Comparison of ENCODE assay signal across 9 cellular contexts in genomic region chr6:33781105-33781975, GRCh38. TPM values are rescaled to one million over a fixed set of nuclear protein-coding genes. Genes with fewer than 3 reads are reported as not detected.
A peak's percentile ranks its signal among the peaks of the same experiment; 100 is the strongest.
DNase-seq lines count a peak whose midpoint lies in the region; ATAC-seq and TF ChIP-seq lines count a peak whose summit lies in the region.
"Had no signal": no experiment of that assay in that cellular context is flagged by ENCODE, and none has a peak within 500 bp of the region (broad histone marks: within the 10 kb centered on the region; RNA-seq: fewer than 3 reads in every experiment).

No MANE protein-coding gene starts in this region.

- peak overlapping the region; percentile 47 for H3K27ac ChIP-seq in cardiac muscle cell

- intact Hi-C loops in cardiac septum (cut with DNase I) = no loop called here

- H3K27me3 ChIP-seq in cardiac muscle cell = no peaks in the 10 kb centered on the region
- H3K27me3 ChIP-seq in iPS-15b (ENCODE audit: control insufficient read depth, insufficient read depth, low read length) = no peaks in the 10 kb centered on the region

- peaks cover 11% of the 10 kb centered on the region for H3K4me1 ChIP-seq in cardiac muscle cell (ENCODE audit: low read depth)
- H3K4me1 ChIP-seq in iPS-15b (ENCODE audit: control insufficient read depth, insufficient read depth, low read length) = peaks cover 38% of the 10 kb centered on the region

- no peak overlapping the region for H3K4me3 ChIP-seq in cardiac muscle cell
- H3K4me3 ChIP-seq in iPS-15b (ENCODE audit: low read depth, low read length) = no peak overlapping the region

- no peak for TF ChIP-seq CTCF in cardiac muscle cell (IDR thresholded peaks at IDR 0.05; ENCODE audit: low read depth, low read length)

- peaks cover 50% of the 10 kb centered on the region for H3K36me3 ChIP-seq in cardiac muscle cell
- H3K36me3 ChIP-seq in iPS-15b (ENCODE audit: control insufficient read depth, insufficient read depth, low read length) = peaks cover 80% of the 10 kb centered on the region

- H3K9me3 ChIP-seq in cardiac muscle cell (ENCODE audit: low read depth) = no peaks in the 10 kb centered on the region
- no peaks in the 10 kb centered on the region for H3K9me3 ChIP-seq in iPS-15b (ENCODE audit: control insufficient read depth, insufficient read depth, low read length)

- peak overlapping the region; percentile 26 for H3K9ac ChIP-seq in iPS-15b (ENCODE audit: low read depth, low read length)

- ATAC-seq in HG03139 (IDR thresholded peaks at IDR 0.05; ENCODE audit: unreplicated experiment) (no peak), HG02798 (IDR thresholded peaks at IDR 0.05; ENCODE audit: poor library complexity, unreplicated experiment) (no peak), GM21825 (IDR thresholded peaks at IDR 0.05; ENCODE audit: unreplicated experiment) (no peak), GM18873 (IDR thresholded peaks at IDR 0.05; ENCODE audit: low FRiP score, unreplicated experiment) (no peak)

- peak in 1 of 2 donors; percentile 61 for DNase-seq in cardiac muscle cell (ENCODE audit: low read depth in 1 of 2, low spot score in 1 of 2)
- no peak for DNase-seq in cardiac septum (ENCODE audit: low spot score)
- peak; percentile 93 for DNase-seq in astrocyte of the hippocampus (ENCODE audit: low read depth, low spot score)

RNA-seq across cellular contexts. Expression of gene LEMD2, which starts 7.6 kb away (rescaled TPM):
- total RNA-seq in cardiac muscle cell = 67.3 and 78.2 TPM in 2 replicates
- 65.4 and 79.0 TPM in 2 replicates for polyA plus RNA-seq in cardiac muscle cell
- total RNA-seq in cardiac septum = 29.6 TPM

RNA-seq across cellular contexts. Expression of gene MLN, which starts 22.5 kb away (rescaled TPM):
- total RNA-seq in cardiac muscle cell (not detected in 2 replicates), cardiac septum (not detected)
- 0.55 TPM in 1 of 2 replicates, not detected in the other for polyA plus RNA-seq in cardiac muscle cell
- polyA plus RNA-seq: keratinocyte had no signal

RNA-seq across cellular contexts. Expression of gene IP6K3, which starts 34.6 kb away (rescaled TPM):
- 3.9 and 5.0 TPM in 2 replicates for total RNA-seq in cardiac muscle cell
- 2.9 TPM in 2 replicates for polyA plus RNA-seq in cardiac muscle cell
- total RNA-seq in cardiac septum = 16.6 TPM
- polyA plus RNA-seq: keratinocyte had no signal
